ENCODE assay signal across 2 cellular contexts in the genomic region with DNA sequence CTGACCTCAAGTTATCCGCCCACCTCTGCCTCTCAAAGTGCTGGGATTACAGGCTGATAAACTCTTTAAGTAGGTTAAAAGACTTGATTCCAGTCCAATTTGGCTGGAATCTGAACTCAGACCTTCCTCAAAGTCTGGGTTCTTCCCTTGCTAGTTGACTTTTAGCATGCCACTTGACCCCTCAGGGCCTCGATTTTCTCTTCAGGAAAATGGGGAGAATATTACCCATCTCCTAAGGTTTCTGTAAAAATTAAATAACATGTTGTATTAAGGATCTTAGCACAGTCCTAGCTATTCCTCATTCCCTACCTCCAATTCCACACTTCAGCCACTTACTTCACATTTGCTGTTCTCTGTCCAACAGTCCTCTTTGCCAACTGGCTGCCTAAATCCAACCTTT.
TF ChIP-seq lines count a peak whose summit lies in the region.

No MANE protein-coding gene starts in this region.

TF ChIP-seq in SK-N-SH, 30 proteins besides CTCF, POLR2A, EP300 and RAD21 (continued from another document):
- TF ChIP-seq, protein P1, sequence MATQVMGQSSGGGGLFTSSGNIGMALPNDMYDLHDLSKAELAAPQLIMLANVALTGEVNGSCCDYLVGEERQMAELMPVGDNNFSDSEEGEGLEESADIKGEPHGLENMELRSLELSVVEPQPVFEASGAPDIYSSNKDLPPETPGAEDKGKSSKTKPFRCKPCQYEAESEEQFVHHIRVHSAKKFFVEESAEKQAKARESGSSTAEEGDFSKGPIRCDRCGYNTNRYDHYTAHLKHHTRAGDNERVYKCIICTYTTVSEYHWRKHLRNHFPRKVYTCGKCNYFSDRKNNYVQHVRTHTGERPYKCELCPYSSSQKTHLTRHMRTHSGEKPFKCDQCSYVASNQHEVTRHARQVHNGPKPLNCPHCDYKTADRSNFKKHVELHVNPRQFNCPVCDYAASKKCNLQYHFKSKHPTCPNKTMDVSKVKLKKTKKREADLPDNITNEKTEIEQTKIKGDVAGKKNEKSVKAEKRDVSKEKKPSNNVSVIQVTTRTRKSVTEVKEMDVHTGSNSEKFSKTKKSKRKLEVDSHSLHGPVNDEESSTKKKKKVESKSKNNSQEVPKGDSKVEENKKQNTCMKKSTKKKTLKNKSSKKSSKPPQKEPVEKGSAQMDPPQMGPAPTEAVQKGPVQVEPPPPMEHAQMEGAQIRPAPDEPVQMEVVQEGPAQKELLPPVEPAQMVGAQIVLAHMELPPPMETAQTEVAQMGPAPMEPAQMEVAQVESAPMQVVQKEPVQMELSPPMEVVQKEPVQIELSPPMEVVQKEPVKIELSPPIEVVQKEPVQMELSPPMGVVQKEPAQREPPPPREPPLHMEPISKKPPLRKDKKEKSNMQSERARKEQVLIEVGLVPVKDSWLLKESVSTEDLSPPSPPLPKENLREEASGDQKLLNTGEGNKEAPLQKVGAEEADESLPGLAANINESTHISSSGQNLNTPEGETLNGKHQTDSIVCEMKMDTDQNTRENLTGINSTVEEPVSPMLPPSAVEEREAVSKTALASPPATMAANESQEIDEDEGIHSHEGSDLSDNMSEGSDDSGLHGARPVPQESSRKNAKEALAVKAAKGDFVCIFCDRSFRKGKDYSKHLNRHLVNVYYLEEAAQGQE (IDR thresholded peaks at IDR 0.05; ENCODE audit: low read depth, low read length), result no peak
- TF ChIP-seq RFX5 (IDR thresholded peaks at IDR 0.05; ENCODE audit: low read length), result no peak
- TF ChIP-seq NFIC (IDR thresholded peaks at IDR 0.05; ENCODE audit: borderline replicate concordance), result no peak
- TF ChIP-seq EZH2phosphoT487 (IDR thresholded peaks at IDR 0.05; ENCODE audit: borderline replicate concordance, low read depth), result no peak
- TF ChIP-seq, protein P2, sequence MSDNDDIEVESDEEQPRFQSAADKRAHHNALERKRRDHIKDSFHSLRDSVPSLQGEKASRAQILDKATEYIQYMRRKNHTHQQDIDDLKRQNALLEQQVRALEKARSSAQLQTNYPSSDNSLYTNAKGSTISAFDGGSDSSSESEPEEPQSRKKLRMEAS (IDR thresholded peaks at IDR 0.05; ENCODE audit: low read depth), result no peak

TF ChIP-seq in SK-N-SH treated with all-trans-retinoic acid at 6 μM for 48 hours, 23 proteins besides CTCF, POLR2A, EP300 and RAD21 (continued from another document):
- TF ChIP-seq, protein P3, sequence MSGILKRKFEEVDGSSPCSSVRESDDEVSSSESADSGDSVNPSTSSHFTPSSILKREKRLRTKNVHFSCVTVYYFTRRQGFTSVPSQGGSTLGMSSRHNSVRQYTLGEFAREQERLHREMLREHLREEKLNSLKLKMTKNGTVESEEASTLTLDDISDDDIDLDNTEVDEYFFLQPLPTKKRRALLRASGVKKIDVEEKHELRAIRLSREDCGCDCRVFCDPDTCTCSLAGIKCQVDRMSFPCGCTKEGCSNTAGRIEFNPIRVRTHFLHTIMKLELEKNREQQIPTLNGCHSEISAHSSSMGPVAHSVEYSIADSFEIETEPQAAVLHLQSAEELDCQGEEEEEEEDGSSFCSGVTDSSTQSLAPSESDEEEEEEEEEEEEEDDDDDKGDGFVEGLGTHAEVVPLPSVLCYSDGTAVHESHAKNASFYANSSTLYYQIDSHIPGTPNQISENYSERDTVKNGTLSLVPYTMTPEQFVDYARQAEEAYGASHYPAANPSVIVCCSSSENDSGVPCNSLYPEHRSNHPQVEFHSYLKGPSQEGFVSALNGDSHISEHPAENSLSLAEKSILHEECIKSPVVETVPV (CRISPR knock-in tag; IDR thresholded peaks at IDR 0.05), result no peak
- TF ChIP-seq, protein P4, sequence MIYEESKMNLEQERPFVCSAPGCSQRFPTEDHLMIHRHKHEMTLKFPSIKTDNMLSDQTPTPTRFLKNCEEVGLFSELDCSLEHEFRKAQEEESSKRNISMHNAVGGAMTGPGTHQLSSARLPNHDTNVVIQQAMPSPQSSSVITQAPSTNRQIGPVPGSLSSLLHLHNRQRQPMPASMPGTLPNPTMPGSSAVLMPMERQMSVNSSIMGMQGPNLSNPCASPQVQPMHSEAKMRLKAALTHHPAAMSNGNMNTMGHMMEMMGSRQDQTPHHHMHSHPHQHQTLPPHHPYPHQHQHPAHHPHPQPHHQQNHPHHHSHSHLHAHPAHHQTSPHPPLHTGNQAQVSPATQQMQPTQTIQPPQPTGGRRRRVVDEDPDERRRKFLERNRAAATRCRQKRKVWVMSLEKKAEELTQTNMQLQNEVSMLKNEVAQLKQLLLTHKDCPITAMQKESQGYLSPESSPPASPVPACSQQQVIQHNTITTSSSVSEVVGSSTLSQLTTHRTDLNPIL (CRISPR knock-in tag; IDR thresholded peaks at IDR 0.05; ENCODE audit: low read depth), result no peak
- TF ChIP-seq ZFP3 (CRISPR knock-in tag; IDR thresholded peaks at IDR 0.05) (no peak), TOX (CRISPR knock-in tag; IDR thresholded peaks at IDR 0.05; ENCODE audit: borderline replicate concordance) (no peak), BACH2 (CRISPR knock-in tag; IDR thresholded peaks at IDR 0.05; ENCODE audit: borderline replicate concordance) (no peak), ZNF8 (CRISPR knock-in tag; IDR thresholded peaks at IDR 0.05) (no peak), ZFP30 (CRISPR knock-in tag; IDR thresholded peaks at IDR 0.05) (no peak), TCF4 (CRISPR knock-in tag; IDR thresholded peaks at IDR 0.05; ENCODE audit: borderline replicate concordance) (no peak), PPARA (CRISPR knock-in tag; IDR thresholded peaks at IDR 0.05; ENCODE audit: borderline replicate concordance) (no peak), ZNF565 (CRISPR knock-in tag; conservative IDR thresholded peaks at IDR 0.05; ENCODE audit: low read depth) (no peak)
- TF ChIP-seq, protein P5, sequence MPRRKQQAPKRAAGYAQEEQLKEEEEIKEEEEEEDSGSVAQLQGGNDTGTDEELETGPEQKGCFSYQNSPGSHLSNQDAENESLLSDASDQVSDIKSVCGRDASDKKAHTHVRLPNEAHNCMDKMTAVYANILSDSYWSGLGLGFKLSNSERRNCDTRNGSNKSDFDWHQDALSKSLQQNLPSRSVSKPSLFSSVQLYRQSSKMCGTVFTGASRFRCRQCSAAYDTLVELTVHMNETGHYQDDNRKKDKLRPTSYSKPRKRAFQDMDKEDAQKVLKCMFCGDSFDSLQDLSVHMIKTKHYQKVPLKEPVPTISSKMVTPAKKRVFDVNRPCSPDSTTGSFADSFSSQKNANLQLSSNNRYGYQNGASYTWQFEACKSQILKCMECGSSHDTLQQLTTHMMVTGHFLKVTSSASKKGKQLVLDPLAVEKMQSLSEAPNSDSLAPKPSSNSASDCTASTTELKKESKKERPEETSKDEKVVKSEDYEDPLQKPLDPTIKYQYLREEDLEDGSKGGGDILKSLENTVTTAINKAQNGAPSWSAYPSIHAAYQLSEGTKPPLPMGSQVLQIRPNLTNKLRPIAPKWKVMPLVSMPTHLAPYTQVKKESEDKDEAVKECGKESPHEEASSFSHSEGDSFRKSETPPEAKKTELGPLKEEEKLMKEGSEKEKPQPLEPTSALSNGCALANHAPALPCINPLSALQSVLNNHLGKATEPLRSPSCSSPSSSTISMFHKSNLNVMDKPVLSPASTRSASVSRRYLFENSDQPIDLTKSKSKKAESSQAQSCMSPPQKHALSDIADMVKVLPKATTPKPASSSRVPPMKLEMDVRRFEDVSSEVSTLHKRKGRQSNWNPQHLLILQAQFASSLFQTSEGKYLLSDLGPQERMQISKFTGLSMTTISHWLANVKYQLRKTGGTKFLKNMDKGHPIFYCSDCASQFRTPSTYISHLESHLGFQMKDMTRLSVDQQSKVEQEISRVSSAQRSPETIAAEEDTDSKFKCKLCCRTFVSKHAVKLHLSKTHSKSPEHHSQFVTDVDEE (CRISPR knock-in tag; IDR thresholded peaks at IDR 0.05), result no peak
- TF ChIP-seq, protein P6, sequence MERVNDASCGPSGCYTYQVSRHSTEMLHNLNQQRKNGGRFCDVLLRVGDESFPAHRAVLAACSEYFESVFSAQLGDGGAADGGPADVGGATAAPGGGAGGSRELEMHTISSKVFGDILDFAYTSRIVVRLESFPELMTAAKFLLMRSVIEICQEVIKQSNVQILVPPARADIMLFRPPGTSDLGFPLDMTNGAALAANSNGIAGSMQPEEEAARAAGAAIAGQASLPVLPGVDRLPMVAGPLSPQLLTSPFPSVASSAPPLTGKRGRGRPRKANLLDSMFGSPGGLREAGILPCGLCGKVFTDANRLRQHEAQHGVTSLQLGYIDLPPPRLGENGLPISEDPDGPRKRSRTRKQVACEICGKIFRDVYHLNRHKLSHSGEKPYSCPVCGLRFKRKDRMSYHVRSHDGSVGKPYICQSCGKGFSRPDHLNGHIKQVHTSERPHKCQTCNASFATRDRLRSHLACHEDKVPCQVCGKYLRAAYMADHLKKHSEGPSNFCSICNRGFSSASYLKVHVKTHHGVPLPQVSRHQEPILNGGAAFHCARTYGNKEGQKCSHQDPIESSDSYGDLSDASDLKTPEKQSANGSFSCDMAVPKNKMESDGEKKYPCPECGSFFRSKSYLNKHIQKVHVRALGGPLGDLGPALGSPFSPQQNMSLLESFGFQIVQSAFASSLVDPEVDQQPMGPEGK (CRISPR knock-in tag; IDR thresholded peaks at IDR 0.05; ENCODE audit: borderline replicate concordance), result no peak
TF ChIP-seq in SK-N-SH treated with all-trans-retinoic acid at 6 μM for 48 hours: peak in this region for 0.
